In genomic region chr15:78087944-78088772, GRCh38 we compare ENCODE assay signal across 14 cellular contexts. TPM values are rescaled to one million over a fixed set of nuclear protein-coding genes. Genes with fewer than 3 reads are reported as not detected.
A peak's percentile ranks its signal among the peaks of the same experiment; 100 is the strongest.
DNase-seq lines count a peak whose midpoint lies in the region; ATAC-seq and TF ChIP-seq lines count a peak whose summit lies in the region.
"Had no signal": no experiment of that assay in that cellular context is flagged by ENCODE, and none has a peak within 500 bp of the region (broad histone marks: within the 10 kb centered on the region; RNA-seq: fewer than 3 reads in every experiment).

No MANE protein-coding gene starts in this region.

- H3K4me3 Mint-ChIP-seq in CD14-positive monocyte: peak overlapping the region; percentile 57 to 77
- H3K4me3 Mint-ChIP-seq: activated T-helper 1 cell treated with anti-CD3 and anti-CD28 coated beads, Interleukin-12 subunit alpha, Interleukin-12 subunit beta, Interleukin-2, Interleukin-4 antibody, amounts not matched to agents 30 ng/mL and 10 ng/mL and 1 ng/mL, durations not matched to agents 14 hours and 24 hours and 36 hours had no signal

- H3K4me3 ChIP-seq in epithelial cell of esophagus (ENCODE audit: low read length): no peak overlapping the region
- H3K4me3 ChIP-seq: upper lobe of left lung had no signal

- H3K4me1 Mint-ChIP-seq in CD14-positive monocyte: peaks cover 39% of the 10 kb centered on the region

- H3K36me3 Mint-ChIP-seq in CD14-positive monocyte: no peaks in the 10 kb centered on the region

- DNase-seq in CD14-positive monocyte (ENCODE audit: low spot score) (peak; percentile 65), epithelial cell of esophagus (ENCODE audit: low read depth) (peak; percentile 42), ACHN (no peak), midbrain (lab: John Stamatoyannopoulos, UW) (no peak)
- DNase-seq: GF-D8, GOT3, mesendoderm, NCI-H1105 treated with DMSO at 0.1 percent for 48 hours, upper lobe of left lung had no signal

- ATAC-seq in GM19452 (IDR thresholded peaks at IDR 0.05; ENCODE audit: unreplicated experiment): peak; percentile 69
- ATAC-seq in HG03460 (IDR thresholded peaks at IDR 0.05; ENCODE audit: unreplicated experiment): peak; percentile 67
- ATAC-seq in GM19324 (IDR thresholded peaks at IDR 0.05; ENCODE audit: low FRiP score, unreplicated experiment): no peak
- ATAC-seq in HG02970 (IDR thresholded peaks at IDR 0.05; ENCODE audit: low FRiP score, unreplicated experiment): no peak

- peaks cover 0 to 4% (median 3%) of the 10 kb centered on the region in 3 donors for H3K27me3 Mint-ChIP-seq in CD14-positive monocyte (ENCODE audit: low read depth in 3 of 3)

- peak overlapping the region; percentile 88 to 96 (median 90) for H3K27ac Mint-ChIP-seq in CD14-positive monocyte
- H3K27ac Mint-ChIP-seq: activated T-helper 1 cell treated with anti-CD3 and anti-CD28 coated beads, Interleukin-12 subunit alpha, Interleukin-12 subunit beta, Interleukin-2, Interleukin-4 antibody, amounts not matched to agents 30 ng/mL and 10 ng/mL and 1 ng/mL, durations not matched to agents 14 hours and 24 hours and 36 hours had no signal

- H3K9me3 Mint-ChIP-seq in CD14-positive monocyte: no peaks in the 10 kb centered on the region
- H3K9me3 Mint-ChIP-seq: activated T-helper 1 cell treated with anti-CD3 and anti-CD28 coated beads, Interleukin-12 subunit alpha, Interleukin-12 subunit beta, Interleukin-2, Interleukin-4 antibody, amounts not matched to agents 30 ng/mL and 10 ng/mL and 1 ng/mL, durations not matched to agents 14 hours and 24 hours and 36 hours had no signal

- TF ChIP-seq CTCF in CD14-positive monocyte (IDR thresholded peaks at IDR 0.05): no peak
- TF ChIP-seq CTCF in epithelial cell of esophagus (IDR thresholded peaks at IDR 0.05; ENCODE audit: insufficient read depth, low read depth, low read length, missing control alignments): no peak

- intact Hi-C loops in CD14-positive monocyte (cut with micrococcal nuclease): no loop called here

- in situ Hi-C loops in ACHN (cut with HindIII; ENCODE audit: low pct_ligation_motif_present, low pct_unique_long_range_greater_than_20kb, low sequenced_read_pairs): no loop called here

RNA-seq across cellular contexts. Expression of gene SH2D7, which starts 4.2 kb away (rescaled TPM):
- not detected for polyA plus RNA-seq in CD14-positive monocyte

RNA-seq across cellular contexts. Expression of gene TBC1D2B, which starts 10.6 kb away (rescaled TPM):
- polyA plus RNA-seq in CD14-positive monocyte: 1 to 10 TPM; 5.9 to 6.2 TPM

RNA-seq across cellular contexts. Expression of gene CIB2, which starts 43.1 kb away (rescaled TPM):
- under 1 TPM; 0.51 to 0.75 TPM for polyA plus RNA-seq in CD14-positive monocyte

Comparison
In these comparisons a context has a peak if more than half of its experiments do, and no peak if none do; other contexts are left out.
1. DNase-seq: peak in CD14-positive monocyte (single experiment) and epithelial cell of esophagus (single experiment); none in ACHN (single experiment) and midbrain (single experiment).
2. ATAC-seq: peak in GM19452 (single experiment) and HG03460 (single experiment); none in GM19324 (single experiment) and HG02970 (single experiment).